24 cellular contexts compared by ENCODE assay signal in genomic region chr3:141523615-141524375, GRCh38. TPM values are rescaled to one million over a fixed set of nuclear protein-coding genes. Genes with fewer than 3 reads are reported as not detected.
A peak's percentile ranks its signal among the peaks of the same experiment; 100 is the strongest.
DNase-seq lines count a peak whose midpoint lies in the region; ATAC-seq, FAIRE-seq and TF ChIP-seq lines count a peak whose summit lies in the region.
"Had no signal": no experiment of that assay in that cellular context is flagged by ENCODE, and none has a peak within 500 bp of the region (broad histone marks: within the 10 kb centered on the region; RNA-seq: fewer than 3 reads in every experiment).

No MANE protein-coding gene starts in this region.

- H3K36me3 Mint-ChIP-seq in activated naive CD4-positive, alpha-beta T cell treated with anti-CD3 and anti-CD28 coated beads for 36 hours (ENCODE audit: low read depth), result peaks cover 24% of the 10 kb centered on the region
- peaks cover 10% of the 10 kb centered on the region for H3K36me3 Mint-ChIP-seq in nephron progenitor cell (ENCODE audit: low read depth)

- peaks cover 79% of the 10 kb centered on the region for H3K4me1 Mint-ChIP-seq in activated naive CD4-positive, alpha-beta T cell treated with anti-CD3 and anti-CD28 coated beads for 36 hours (ENCODE audit: low read depth)
- no peaks in the 10 kb centered on the region for H3K4me1 Mint-ChIP-seq in nephron progenitor cell

- no peak for ATAC-seq in GM21381 (IDR thresholded peaks at IDR 0.05; ENCODE audit: unreplicated experiment)
- ATAC-seq: activated CD8-positive, alpha-beta memory T cell treated with anti-CD3 and anti-CD28 coated beads, Interleukin-2, amount 10 ng/mL, durations not matched to agents 7 days and 5 days; gastrocnemius medialis; left cardiac atrium; stimulated activated naive B cell treated with anti-CD40 and anti-IgM and Interleukin-4, amounts not matched to agents 10 μg/mL and 1 μg/mL and 100 μg/mL, for 72 hours; WTC11 had no signal

- intact Hi-C loops in activated naive CD4-positive, alpha-beta T cell treated with anti-CD3 and anti-CD28 coated beads for 36 hours (cut with micrococcal nuclease), result no loop called here

- no peak overlapping the region for H3K4me3 Mint-ChIP-seq in activated naive CD4-positive, alpha-beta T cell treated with anti-CD3 and anti-CD28 coated beads for 36 hours
- H3K4me3 Mint-ChIP-seq in nephron progenitor cell, result no peak overlapping the region
- H3K4me3 Mint-ChIP-seq: activated CD8-positive, alpha-beta memory T cell treated with anti-CD3 and anti-CD28 coated beads, Interleukin-2, amount 10 ng/mL, durations not matched to agents 7 days and 5 days; brain; dendritic cell treated with granulocyte-macrophage colony-stimulating factor and Interleukin-4, amounts not matched to agents 40 ng/mL and 50 ng/mL, for 4 days; WTC11 had no signal

- peak overlapping the region; percentile 39 for H3K27ac Mint-ChIP-seq in activated naive CD4-positive, alpha-beta T cell treated with anti-CD3 and anti-CD28 coated beads for 36 hours
- H3K27ac Mint-ChIP-seq in nephron progenitor cell, result peak overlapping the region; percentile 84
- H3K27ac Mint-ChIP-seq: activated CD8-positive, alpha-beta memory T cell treated with anti-CD3 and anti-CD28 coated beads, Interleukin-2, amount 10 ng/mL, durations not matched to agents 7 days and 5 days; brain; dendritic cell treated with granulocyte-macrophage colony-stimulating factor and Interleukin-4, amounts not matched to agents 40 ng/mL and 50 ng/mL, for 4 days; WTC11 had no signal

- no peaks in the 10 kb centered on the region for H3K9me3 Mint-ChIP-seq in activated naive CD4-positive, alpha-beta T cell treated with anti-CD3 and anti-CD28 coated beads for 36 hours
- no peaks in the 10 kb centered on the region for H3K9me3 Mint-ChIP-seq in nephron progenitor cell
- H3K9me3 Mint-ChIP-seq: brain; dendritic cell treated with granulocyte-macrophage colony-stimulating factor and Interleukin-4, amounts not matched to agents 40 ng/mL and 50 ng/mL, for 4 days; stimulated activated naive B cell treated with anti-CD40 and anti-IgM and Interleukin-4, amounts not matched to agents 10 μg/mL and 1 μg/mL and 100 μg/mL, for 72 hours; WTC11 had no signal

- no peak for DNase-seq in activated naive CD4-positive, alpha-beta T cell treated with anti-CD3 and anti-CD28 coated beads for 36 hours
- no peak for DNase-seq in activated naive CD4-positive, alpha-beta T cell treated with anti-CD3 and anti-CD28 coated beads, Interleukin-2, amount 50 U/mL, for 16 hours
- no peak for DNase-seq in GM12891 (ENCODE audit: insufficient read length, low spot score)
- peak; percentile 44 for DNase-seq in T1000 (lab: John Stamatoyannopoulos, UW)
- no peak for DNase-seq in nephron progenitor cell
- DNase-seq in UCSD-AML1 (lab: John Stamatoyannopoulos, UW; ENCODE audit: unreplicated experiment), result no peak
- no peak for DNase-seq in amygdala (lab: John Stamatoyannopoulos, UW)
- DNase-seq: activated CD8-positive, alpha-beta memory T cell treated with anti-CD3 and anti-CD28 coated beads, Interleukin-2, amount 10 ng/mL, durations not matched to agents 7 days and 5 days; activated naive CD4-positive, alpha-beta T cell; gastrocnemius medialis; left cardiac atrium; MG63; midbrain; NCI-H1694 treated with DMSO at 0.1 percent for 48 hours; NCI-H446 treated with DMSO at 0.1 percent for 48 hours; retina; stimulated activated naive B cell treated with anti-CD40 and anti-IgM and Interleukin-4, amounts not matched to agents 10 μg/mL and 1 μg/mL and 100 μg/mL, for 72 hours; transverse colon had no signal

- TF ChIP-seq POLR2A in GM12891 (IDR thresholded peaks at IDR 0.05; ENCODE audit: low read depth, low read length), result no peak

- no peaks in the 10 kb centered on the region for H3K27me3 Mint-ChIP-seq in activated naive CD4-positive, alpha-beta T cell treated with anti-CD3 and anti-CD28 coated beads for 36 hours (ENCODE audit: low read depth)
- H3K27me3 Mint-ChIP-seq in nephron progenitor cell (ENCODE audit: low read depth, poor library complexity), result no peaks in the 10 kb centered on the region
- H3K27me3 Mint-ChIP-seq: activated CD8-positive, alpha-beta memory T cell treated with anti-CD3 and anti-CD28 coated beads, Interleukin-2, amount 10 ng/mL, durations not matched to agents 7 days and 5 days; brain; dendritic cell treated with granulocyte-macrophage colony-stimulating factor and Interleukin-4, amounts not matched to agents 40 ng/mL and 50 ng/mL, for 4 days; stimulated activated naive B cell treated with anti-CD40 and anti-IgM and Interleukin-4, amounts not matched to agents 10 μg/mL and 1 μg/mL and 100 μg/mL, for 72 hours had no signal

- CTCF ChIA-PET in activated naive CD4-positive, alpha-beta T cell treated with anti-CD3 and anti-CD28 coated beads for 36 hours (lab: Charles Lee), result interaction anchor here (0.5 to 1.3 kb wide), 2 partner anchors 37 to 47 kb away, joined by 4 read pairs; no protein-coding TSS in a partner anchor

- TF ChIP-seq CTCF in nephron progenitor cell (IDR thresholded peaks at IDR 0.05), result no peak

- peak; percentile 75 for FAIRE-seq in GM12891 (lab: Jason Lieb, UNC)
- FAIRE-seq: GM19239, H1 had no signal

TF ChIP-seq in GM12891, 5 proteins besides CTCF, POLR2A, EP300 and RAD21:
- TF ChIP-seq SPI1 (IDR thresholded peaks at IDR 0.05; ENCODE audit: low read depth, low read length), result no peak
- TF ChIP-seq POU2F2 (IDR thresholded peaks at IDR 0.05; ENCODE audit: low read depth, low read length), result no peak

RNA-seq across cellular contexts. Expression of gene RASA2, which starts 37.0 kb away (rescaled TPM):
- 10 to 100 TPM; 24.0 to 27.5 TPM for total RNA-seq in activated naive CD4-positive, alpha-beta T cell treated with anti-CD3 and anti-CD28 coated beads for 36 hours
- polyA plus RNA-seq in GM12891 (2012; ENCODE audit: low read depth, missing spikeins), result 1.4 TPM
